ENCODE assay signal across 31 cellular contexts in the genomic region with DNA sequence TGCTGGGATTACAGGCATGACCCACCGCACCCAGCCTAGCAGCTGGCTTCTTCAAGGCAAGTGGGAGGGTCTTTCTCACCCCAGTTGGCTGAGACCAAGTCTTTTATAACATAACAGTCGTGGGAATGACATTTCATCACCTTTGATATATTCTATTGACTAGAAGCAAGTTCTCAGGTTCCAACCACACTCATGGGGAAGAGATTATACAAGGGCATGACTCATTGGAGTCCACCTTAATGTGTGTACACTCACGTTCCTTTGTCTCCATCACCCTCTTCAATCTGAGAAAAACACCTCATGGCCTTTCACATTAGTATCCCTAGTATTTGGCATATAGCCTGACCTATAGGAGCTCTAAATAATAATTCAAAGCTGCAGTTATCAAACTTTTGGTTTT. TPM values are rescaled to one million over a fixed set of nuclear protein-coding genes. Genes with fewer than 3 reads are reported as not detected.
DNase-seq lines count a peak whose midpoint lies in the region; ATAC-seq and TF ChIP-seq lines count a peak whose summit lies in the region.
"Had no signal": no experiment of that assay in that cellular context is flagged by ENCODE, and none has a peak within 500 bp of the region (broad histone marks: within the 10 kb centered on the region; RNA-seq: fewer than 3 reads in every experiment).

No MANE protein-coding gene starts in this region.

- peaks cover 0 to 21% (median 9%) of the 10 kb centered on the region in 9 donors for H3K4me1 ChIP-seq in heart right ventricle
- H3K4me1 ChIP-seq: BE2C, Caco-2 had no signal

- no peaks in the 10 kb centered on the region for H3K27me3 Mint-ChIP-seq in activated T-helper 2 cell treated with anti-CD3 and anti-CD28 coated beads, Interferon-gamma antibody, Interleukin-2, Interleukin-4, amounts not matched to agents 10 μg/mL and 5 μg/mL and 100 μg/mL, durations not matched to agents 14 hours and 24 hours and 36 hours (ENCODE audit: low read depth)
- H3K27me3 Mint-ChIP-seq: activated CD4-positive, alpha-beta memory T cell treated with anti-CD3 and anti-CD28 coated beads, Interleukin-2, amount 10 ng/mL, durations not matched to agents 7 days and 5 days; natural killer cell treated with Interleukin-12 subunit alpha and Interleukin-12 subunit beta and Interleukin-15 and Interleukin-18, amount 100 ng/mL, for 72 hours had no signal

- no peak overlapping the region for H3K27ac ChIP-seq in heart right ventricle
- H3K27ac ChIP-seq: 22Rv1, ascending aorta, coronary artery, PC-9, SJSA1, stomach had no signal

- intact Hi-C loops in activated T-helper 2 cell treated with anti-CD3 and anti-CD28 coated beads, Interferon-gamma antibody, Interleukin-2, Interleukin-4, amounts not matched to agents 10 μg/mL and 5 μg/mL and 100 μg/mL, durations not matched to agents 14 hours and 24 hours and 36 hours (cut with micrococcal nuclease): no loop called here
- intact Hi-C loops in heart right ventricle (cut with DNase I): no loop called here

- in situ Hi-C loops in astrocyte of the cerebellum (cut with HindIII; ENCODE audit: low sequenced_read_pairs): no loop called here

- H3K27ac Mint-ChIP-seq in activated T-helper 2 cell treated with anti-CD3 and anti-CD28 coated beads, Interferon-gamma antibody, Interleukin-2, Interleukin-4, amounts not matched to agents 10 μg/mL and 5 μg/mL and 100 μg/mL, durations not matched to agents 14 hours and 24 hours and 36 hours: no peak overlapping the region
- H3K27ac Mint-ChIP-seq: activated CD4-positive, alpha-beta memory T cell treated with anti-CD3 and anti-CD28 coated beads, Interleukin-2, amount 10 ng/mL, durations not matched to agents 7 days and 5 days; activated naive CD4-positive, alpha-beta T cell treated with anti-CD3 and anti-CD28 coated beads for 36 hours; natural killer cell treated with Interleukin-12 subunit alpha and Interleukin-12 subunit beta and Interleukin-15 and Interleukin-18, amount 100 ng/mL, for 72 hours had no signal

- H3K36me3 ChIP-seq in heart right ventricle: no peaks in the 10 kb centered on the region
- H3K36me3 ChIP-seq: ascending aorta, BE2C, HAP-1, SJSA1, stomach had no signal

- no peaks in the 10 kb centered on the region for H3K36me3 Mint-ChIP-seq in activated T-helper 2 cell treated with anti-CD3 and anti-CD28 coated beads, Interferon-gamma antibody, Interleukin-2, Interleukin-4, amounts not matched to agents 10 μg/mL and 5 μg/mL and 100 μg/mL, durations not matched to agents 14 hours and 24 hours and 36 hours (ENCODE audit: low read depth)
- H3K36me3 Mint-ChIP-seq: natural killer cell treated with Interleukin-12 subunit alpha and Interleukin-12 subunit beta and Interleukin-15 and Interleukin-18, amount 100 ng/mL, for 72 hours had no signal

- H3K4me3 Mint-ChIP-seq in activated T-helper 2 cell treated with anti-CD3 and anti-CD28 coated beads, Interferon-gamma antibody, Interleukin-2, Interleukin-4, amounts not matched to agents 10 μg/mL and 5 μg/mL and 100 μg/mL, durations not matched to agents 14 hours and 24 hours and 36 hours (ENCODE audit: low read depth): no peak overlapping the region
- H3K4me3 Mint-ChIP-seq: activated CD4-positive, alpha-beta memory T cell treated with anti-CD3 and anti-CD28 coated beads, Interleukin-2, amount 10 ng/mL, durations not matched to agents 7 days and 5 days; activated naive CD4-positive, alpha-beta T cell treated with anti-CD3 and anti-CD28 coated beads for 36 hours; natural killer cell treated with Interleukin-12 subunit alpha and Interleukin-12 subunit beta and Interleukin-15 and Interleukin-18, amount 100 ng/mL, for 72 hours had no signal

- TF ChIP-seq CTCF in astrocyte of the cerebellum (IDR thresholded peaks at IDR 0.05; ENCODE audit: low read depth, low read length, missing control alignments) (no peak), heart right ventricle (IDR thresholded peaks at IDR 0.05) (no peak)

- H3K27me3 ChIP-seq in heart right ventricle: no peaks in the 10 kb centered on the region
- H3K27me3 ChIP-seq: ascending aorta, BE2C, SJSA1, stomach had no signal

- no peak for ATAC-seq in heart right ventricle
- ATAC-seq: natural killer cell treated with Interleukin-12 subunit alpha and Interleukin-12 subunit beta and Interleukin-15 and Interleukin-18, amount 100 ng/mL, for 72 hours had no signal

- H3K4me1 Mint-ChIP-seq in activated T-helper 2 cell treated with anti-CD3 and anti-CD28 coated beads, Interferon-gamma antibody, Interleukin-2, Interleukin-4, amounts not matched to agents 10 μg/mL and 5 μg/mL and 100 μg/mL, durations not matched to agents 14 hours and 24 hours and 36 hours (ENCODE audit: low read depth): peaks cover 12% of the 10 kb centered on the region

- no peaks in the 10 kb centered on the region for H3K9me3 Mint-ChIP-seq in activated T-helper 2 cell treated with anti-CD3 and anti-CD28 coated beads, Interferon-gamma antibody, Interleukin-2, Interleukin-4, amounts not matched to agents 10 μg/mL and 5 μg/mL and 100 μg/mL, durations not matched to agents 14 hours and 24 hours and 36 hours
- H3K9me3 Mint-ChIP-seq: activated CD4-positive, alpha-beta memory T cell treated with anti-CD3 and anti-CD28 coated beads, Interleukin-2, amount 10 ng/mL, durations not matched to agents 7 days and 5 days; activated naive CD4-positive, alpha-beta T cell treated with anti-CD3 and anti-CD28 coated beads for 36 hours; natural killer cell treated with Interleukin-12 subunit alpha and Interleukin-12 subunit beta and Interleukin-15 and Interleukin-18, amount 100 ng/mL, for 72 hours had no signal

- 73 to 75% methylated on average over 3 of the region's 3 CpGs for WGBS in heart right ventricle, 2 donors

- peak; percentile 65 for DNase-seq in DMS153 (lab: John Stamatoyannopoulos, UW)
- DNase-seq in DMS153 treated with DMSO at 0.1 percent for 48 hours (lab: John Stamatoyannopoulos, UW; ENCODE audit: unreplicated experiment): no peak
- DNase-seq in NCI-H2029 (lab: John Stamatoyannopoulos, UW): peak; percentile 78
- peak; percentile 31 for DNase-seq in astrocyte of the cerebellum (ENCODE audit: low read depth)
- peak; percentile 72 for DNase-seq in renal cortical epithelial cell (ENCODE audit: low read depth)
- DNase-seq in nucleus accumbens (lab: John Stamatoyannopoulos, UW): no peak
- no peak for DNase-seq in activated T-helper 2 cell treated with anti-CD3 and anti-CD28 coated beads, Interferon-gamma antibody, Interleukin-2, Interleukin-4, amounts not matched to agents 10 μg/mL and 5 μg/mL and 100 μg/mL, durations not matched to agents 14 hours and 24 hours and 36 hours (ENCODE audit: low spot score)
- no peak for DNase-seq in heart right ventricle
- DNase-seq: activated CD4-positive, alpha-beta memory T cell treated with anti-CD3 and anti-CD28 coated beads, Interleukin-2, amount 10 ng/mL, durations not matched to agents 7 days and 5 days; activated CD4-positive, CD25-positive, alpha-beta regulatory T cell; activated naive CD4-positive, alpha-beta T cell treated with anti-CD3 and anti-CD28 coated beads for 36 hours; activated T-cell treated with anti-CD3 and anti-CD28 coated beads, Interleukin-2, amount 50 U/mL, for 1 hour; BE2C; Caco-2; foreskin melanocyte; GDM1; MV-4-11; NCI-H2081 treated with DMSO at 0.1 percent for 48 hours; posterior cingulate gyrus; stimulated activated CD4-positive, alpha-beta T cell treated with anti-CD3 and anti-CD28 coated beads, Interleukin-4, amount 100 ng/mL, for 1 hour; stomach; T-helper 2 cell; trophoblast cell had no signal

- no peak overlapping the region for H3K4me3 ChIP-seq in astrocyte of the cerebellum (ENCODE audit: low read depth, low read length)
- no peak overlapping the region for H3K4me3 ChIP-seq in heart right ventricle
- H3K4me3 ChIP-seq: ascending aorta, coronary artery, HAP-1, PC-9, SJSA1, smooth muscle cell, stomach had no signal

- H3K9me3 ChIP-seq in heart right ventricle: no peaks in the 10 kb centered on the region
- H3K9me3 ChIP-seq: ascending aorta, BE2C, Caco-2, HAP-1, SJSA1, stomach had no signal

RNA-seq across cellular contexts. Expression of gene BBS5, which starts 2.8 kb away (rescaled TPM):
- total RNA-seq in renal cortical epithelial cell (2.3 and 7.8 TPM in 2 replicates), heart right ventricle (10 to 100 TPM in 1 of 10 donors, 1 to 10 TPM in 9; 6.3 to 10.3 (median 9.0) TPM)
- 3.2 and 3.3 TPM in 2 replicates for total RNA-seq in activated T-helper 2 cell treated with anti-CD3 and anti-CD28 coated beads, Interferon-gamma antibody, Interleukin-2, Interleukin-4, amounts not matched to agents 10 μg/mL and 5 μg/mL and 100 μg/mL, durations not matched to agents 14 hours and 24 hours and 36 hours
- 1 to 10 TPM; 4.7 to 5.9 TPM for polyA plus RNA-seq in heart right ventricle

RNA-seq across cellular contexts. Expression of gene KLHL41, which starts 33.0 kb away (rescaled TPM):
- total RNA-seq in renal cortical epithelial cell (0.35 TPM in 1 of 2 replicates, not detected in the other), heart right ventricle (100 to 1,000 TPM; 105 to 185 (median 132) TPM)
- total RNA-seq in activated T-helper 2 cell treated with anti-CD3 and anti-CD28 coated beads, Interferon-gamma antibody, Interleukin-2, Interleukin-4, amounts not matched to agents 10 μg/mL and 5 μg/mL and 100 μg/mL, durations not matched to agents 14 hours and 24 hours and 36 hours: 0.14 TPM in 1 of 2 replicates, not detected in the other
- 10 to 100 TPM; 32.5 to 37.7 TPM for polyA plus RNA-seq in heart right ventricle
- total RNA-seq: activated CD4-positive, alpha-beta memory T cell treated with anti-CD3 and anti-CD28 coated beads, Interleukin-2, amount 10 ng/mL, durations not matched to agents 7 days and 5 days; activated naive CD4-positive, alpha-beta T cell treated with anti-CD3 and anti-CD28 coated beads for 36 hours; Caco-2; natural killer cell treated with Interleukin-12 subunit alpha and Interleukin-12 subunit beta and Interleukin-15 and Interleukin-18, amount 100 ng/mL, for 72 hours; PC-9; smooth muscle cell had no signal
- polyA plus RNA-seq: smooth muscle cell had no signal

Comparison
In these comparisons a context has a peak if more than half of its experiments do, and no peak if none do; other contexts are left out.
1. DNase-seq: peak in DMS153 (single experiment), NCI-H2029 (single experiment), astrocyte of the cerebellum (single experiment) and renal cortical epithelial cell (single experiment); none in DMS153 treated with DMSO at 0.1 percent for 48 hours (single experiment), nucleus accumbens (0 of 56), activated T-helper 2 cell treated with anti-CD3 and anti-CD28 coated beads, Interferon-gamma antibody, Interleukin-2, Interleukin-4, amounts not matched to agents 10 μg/mL and 5 μg/mL and 100 μg/mL, durations not matched to agents 14 hours and 24 hours and 36 hours (single experiment) and heart right ventricle (0 of 2).
2. RNA of gene KLHL41, which starts 33.0 kb away (total RNA-seq): 105 to 185 TPM in heart right ventricle; 0.35 TPM in renal cortical epithelial cell and 0.14 TPM in activated T-helper 2 cell treated with anti-CD3 and anti-CD28 coated beads, Interferon-gamma antibody, Interleukin-2, Interleukin-4, amounts not matched to agents 10 μg/mL and 5 μg/mL and 100 μg/mL, durations not matched to agents 14 hours and 24 hours and 36 hours; every median in the first group is over 10 times any median in the second.